In genomic region chr22:25540128-25540790, GRCh38 we compare ENCODE assay signal across 15 cellular contexts. TPM values are rescaled to one million over a fixed set of nuclear protein-coding genes. Genes with fewer than 3 reads are reported as not detected.
DNase-seq lines count a peak whose midpoint lies in the region; ATAC-seq and TF ChIP-seq lines count a peak whose summit lies in the region.
"Had no signal": no experiment of that assay in that cellular context is flagged by ENCODE, and none has a peak within 500 bp of the region (broad histone marks: within the 10 kb centered on the region; RNA-seq: fewer than 3 reads in every experiment).

No MANE protein-coding gene starts in this region.

- H3K4me3 ChIP-seq in fibroblast of villous mesenchyme (ENCODE audit: low read depth, low read length) (no peak overlapping the region), sigmoid colon (no peak overlapping the region)
- H3K4me3 ChIP-seq: GM23338 had no signal

- no peak overlapping the region for H3K4me3 Mint-ChIP-seq in nephron progenitor cell
- H3K4me3 Mint-ChIP-seq: B cell; CD4-positive, alpha-beta memory T cell; GM23338 had no signal

- peak overlapping the region in 3 of 4 donors; percentile 63 to 81 (median 71) for H3K27ac ChIP-seq in sigmoid colon

- no peak for TF ChIP-seq POLR2A in sigmoid colon (IDR thresholded peaks at IDR 0.05)

- H3K4me1 ChIP-seq in sigmoid colon, result peaks cover 0 to 66% (median 30%) of the 10 kb centered on the region in 4 donors

- H3K9me3 Mint-ChIP-seq in nephron progenitor cell, result peaks cover 7% of the 10 kb centered on the region
- H3K9me3 Mint-ChIP-seq: GM23338 had no signal

- intact Hi-C loops in sigmoid colon (cut with DNase I), result no loop called here

- no peaks in the 10 kb centered on the region for H3K36me3 ChIP-seq in sigmoid colon

- TF ChIP-seq EP300 in sigmoid colon (IDR thresholded peaks at IDR 0.05), result peak; percentile 32 to 92 (median 68)

- peak; percentile 27 for DNase-seq in EH (ENCODE audit: low read depth)
- DNase-seq in fibroblast of villous mesenchyme (ENCODE audit: low read depth), result peak; percentile 69
- DNase-seq in nephron progenitor cell, result no peak
- no peak for DNase-seq in sigmoid colon
- no peak for DNase-seq in NCI-H2107 (lab: John Stamatoyannopoulos, UW)
- DNase-seq: C1 segment of cervical spinal cord; CD4-positive, alpha-beta memory T cell; DMS79; EL; H7 had no signal

- peaks cover 10% of the 10 kb centered on the region for H3K27me3 Mint-ChIP-seq in nephron progenitor cell (ENCODE audit: low read depth, poor library complexity)
- H3K27me3 Mint-ChIP-seq: B cell had no signal

- WGBS in sigmoid colon, 2 donors, result 50 to 74% methylated on average over 3 of the region's 3 CpGs

- peaks cover 21% of the 10 kb centered on the region for H3K4me1 Mint-ChIP-seq in nephron progenitor cell
- H3K4me1 Mint-ChIP-seq: CD4-positive, alpha-beta memory T cell had no signal

- TF ChIP-seq CTCF in fibroblast of villous mesenchyme (IDR thresholded peaks at IDR 0.05; ENCODE audit: insufficient read depth, low read depth, low read length) (no peak), nephron progenitor cell (IDR thresholded peaks at IDR 0.05) (no peak), sigmoid colon (IDR thresholded peaks at IDR 0.05) (no peak)

- peaks cover 20% of the 10 kb centered on the region for H3K36me3 Mint-ChIP-seq in nephron progenitor cell (ENCODE audit: low read depth)

- H3K27ac Mint-ChIP-seq in nephron progenitor cell, result peak overlapping the region; percentile 9
- H3K27ac Mint-ChIP-seq: B cell, GM23338 had no signal

- no peaks in the 10 kb centered on the region for H3K27me3 ChIP-seq in sigmoid colon

- no peaks in the 10 kb centered on the region for H3K9me3 ChIP-seq in sigmoid colon

- ATAC-seq in HG02759 (IDR thresholded peaks at IDR 0.05; ENCODE audit: unreplicated experiment) (no peak), esophagus mucosa (no peak), HG03520 (IDR thresholded peaks at IDR 0.05; ENCODE audit: unreplicated experiment) (no peak)
- ATAC-seq: GM23338 had no signal

RNA-seq across cellular contexts. Expression of gene GRK3, which starts 24.2 kb away (rescaled TPM):
- 1.6 and 1.7 TPM in 2 replicates for total RNA-seq in fibroblast of villous mesenchyme
- 1 to 10 TPM; 6.1 to 9.6 (median 8.3) TPM for total RNA-seq in sigmoid colon
- 1 to 10 TPM; 1.2 to 7.2 (median 1.4) TPM for polyA plus RNA-seq in sigmoid colon
- 7.5 TPM for total RNA-seq in esophagus mucosa

Comparison
In these comparisons a context has a peak if more than half of its experiments do, and no peak if none do; other contexts are left out.
1. DNase-seq: peak in EH (single experiment) and fibroblast of villous mesenchyme (single experiment); none in nephron progenitor cell (single experiment), sigmoid colon (single experiment) and NCI-H2107 (single experiment).